In genomic region chr4:82889287-82889686, GRCh38 we compare ENCODE assay signal across 8 cellular contexts. TPM values are rescaled to one million over a fixed set of nuclear protein-coding genes. Genes with fewer than 3 reads are reported as not detected.
DNase-seq lines count a peak whose midpoint lies in the region; ATAC-seq and TF ChIP-seq lines count a peak whose summit lies in the region.

No MANE protein-coding gene starts in this region.

- H3K4me3 Mint-ChIP-seq in CD8-positive, alpha-beta T cell = peak overlapping the region; percentile 89
- peak overlapping the region; percentile 87 for H3K4me3 Mint-ChIP-seq in dendritic cell treated with granulocyte-macrophage colony-stimulating factor and Interleukin-4, amounts not matched to agents 40 ng/mL and 50 ng/mL, for 4 days

- no peak for TF ChIP-seq RAD21 in neural cell (conservative IDR thresholded peaks at IDR 0.05)

- H3K27ac Mint-ChIP-seq in CD8-positive, alpha-beta T cell = no peak overlapping the region
- H3K27ac Mint-ChIP-seq in dendritic cell treated with granulocyte-macrophage colony-stimulating factor and Interleukin-4, amounts not matched to agents 40 ng/mL and 50 ng/mL, for 4 days = peak overlapping the region; percentile 97

- H3K9me3 Mint-ChIP-seq in CD8-positive, alpha-beta T cell = no peaks in the 10 kb centered on the region
- H3K9me3 Mint-ChIP-seq in dendritic cell treated with granulocyte-macrophage colony-stimulating factor and Interleukin-4, amounts not matched to agents 40 ng/mL and 50 ng/mL, for 4 days = no peaks in the 10 kb centered on the region

- no peak overlapping the region for H3K4me3 ChIP-seq in CD8-positive, alpha-beta T cell (ENCODE audit: low read depth, low read length)
- peak overlapping the region; percentile 95 for H3K4me3 ChIP-seq in MM.1S (ENCODE audit: low read length)
- H3K4me3 ChIP-seq in neural cell (ENCODE audit: low read length) = peak overlapping the region; percentile 95

- H3K27me3 Mint-ChIP-seq in CD8-positive, alpha-beta T cell (ENCODE audit: low read depth) = no peaks in the 10 kb centered on the region
- H3K27me3 Mint-ChIP-seq in dendritic cell treated with granulocyte-macrophage colony-stimulating factor and Interleukin-4, amounts not matched to agents 40 ng/mL and 50 ng/mL, for 4 days = no peaks in the 10 kb centered on the region

- H3K4me2 ChIP-seq in MM.1S (ENCODE audit: low read depth, low read length) = peak overlapping the region; percentile 71
- H3K4me2 ChIP-seq in neural cell (ENCODE audit: low read length) = peak overlapping the region; percentile 81

- H3K27me3 ChIP-seq in CD8-positive, alpha-beta T cell (ENCODE audit: insufficient read depth, low read length) = no peaks in the 10 kb centered on the region
- H3K27me3 ChIP-seq in MM.1S (replicated peaks; ENCODE audit: insufficient read depth, low read length) (no peaks in the 10 kb centered on the region), neural cell (ENCODE audit: insufficient read depth, low read depth, low read length) (no peaks in the 10 kb centered on the region)

- H3K36me3 ChIP-seq in CD8-positive, alpha-beta T cell (ENCODE audit: insufficient read depth, low read length) = peaks cover 2% of the 10 kb centered on the region
- no peaks in the 10 kb centered on the region for H3K36me3 ChIP-seq in MM.1S (replicated peaks; ENCODE audit: insufficient read depth, low read length)
- no peaks in the 10 kb centered on the region for H3K36me3 ChIP-seq in neural cell (ENCODE audit: insufficient read depth, low read length)

- H3K79me2 ChIP-seq in MM.1S (ENCODE audit: low read length) (peaks cover 72% of the 10 kb centered on the region), neural cell (replicated peaks; ENCODE audit: insufficient read depth, low read length) (peaks cover 57% of the 10 kb centered on the region)

- H3K4me1 ChIP-seq in CD8-positive, alpha-beta T cell (ENCODE audit: insufficient read depth, low read length) = peaks cover 29% of the 10 kb centered on the region
- peaks cover 17% of the 10 kb centered on the region for H3K4me1 ChIP-seq in MM.1S (ENCODE audit: low read length)

- TF ChIP-seq CTCF in CD8-positive, alpha-beta T cell (IDR thresholded peaks at IDR 0.05) = no peak
- TF ChIP-seq CTCF in MM.1S (IDR thresholded peaks at IDR 0.05; ENCODE audit: low read length) (no peak), neural cell (IDR thresholded peaks at IDR 0.05; ENCODE audit: poor library complexity, severe bottlenecking) (no peak)

- H3K9me2 ChIP-seq in MM.1S (replicated peaks; ENCODE audit: insufficient read depth, low read length) (no peaks in the 10 kb centered on the region), neural cell (ENCODE audit: insufficient read depth, low read length) (no peaks in the 10 kb centered on the region)

- H3K4me1 Mint-ChIP-seq in CD8-positive, alpha-beta T cell (ENCODE audit: low read depth) = peaks cover 53% of the 10 kb centered on the region
- H3K4me1 Mint-ChIP-seq in dendritic cell treated with granulocyte-macrophage colony-stimulating factor and Interleukin-4, amounts not matched to agents 40 ng/mL and 50 ng/mL, for 4 days (ENCODE audit: low read depth) = peaks cover 34% of the 10 kb centered on the region

- POLR2A ChIA-PET in CD8-positive, alpha-beta T cell (lab: Charles Lee) = interaction anchor here (0.6 to 3.4 kb wide), 6 partner anchors 11 to 461 kb away, joined by 3 to 28 read pairs (median 4); partner anchors contain the start of genes COPS4 and THAP9

- H2AFZ ChIP-seq in MM.1S (ENCODE audit: low read length) = no peak overlapping the region
- no peak overlapping the region for H2AFZ ChIP-seq in neural cell (ENCODE audit: low read depth, low read length)

- ATAC-seq in CD8-positive, alpha-beta T cell = no peak
- ATAC-seq in GM18873 (IDR thresholded peaks at IDR 0.05; ENCODE audit: low FRiP score, unreplicated experiment) = no peak
- ATAC-seq in HG02588 (IDR thresholded peaks at IDR 0.05; ENCODE audit: unreplicated experiment) = no peak

- H4K20me1 ChIP-seq in MM.1S (ENCODE audit: insufficient read depth, low read length) = no peaks in the 10 kb centered on the region
- H4K20me1 ChIP-seq in neural cell (ENCODE audit: insufficient read depth) = no peaks in the 10 kb centered on the region

- no peak for TF ChIP-seq EP300 in neural cell (conservative IDR thresholded peaks at IDR 0.05; ENCODE audit: poor library complexity, severe bottlenecking)

- DNase-seq in CD8-positive, alpha-beta T cell = no peak
- DNase-seq in MM.1S = no peak
- no peak for DNase-seq in GM19240 (ENCODE audit: insufficient read length, low spot score)
- DNase-seq in HT-29 (ENCODE audit: low spot score) = no peak

- H3K9ac ChIP-seq in MM.1S (ENCODE audit: low read length) = peak overlapping the region; percentile 92; the same call in 1 of the 2 replicates
- H3K9ac ChIP-seq in neural cell (ENCODE audit: low read length) = no peak overlapping the region

- intact Hi-C loops in CD8-positive, alpha-beta T cell (cut with DNase I, micrococcal nuclease) = loop anchor here in 1 of 2 experiments (5.0 kb wide), 1 partner anchor 148 kb away; the partner anchor contains the start of gene COPS4
- intact Hi-C loops in dendritic cell treated with granulocyte-macrophage colony-stimulating factor and Interleukin-4, amounts not matched to agents 40 ng/mL and 50 ng/mL, for 4 days (cut with micrococcal nuclease) = no loop called here

- H3F3A ChIP-seq in MM.1S (ENCODE audit: insufficient read depth, low read length) = peaks cover 38% of the 10 kb centered on the region
- H3F3A ChIP-seq in neural cell (ENCODE audit: insufficient read depth, low read length, poor library complexity, severe bottlenecking) = no peaks in the 10 kb centered on the region

- H3K27ac ChIP-seq in CD8-positive, alpha-beta T cell (ENCODE audit: low read depth, low read length) = no peak overlapping the region
- H3K27ac ChIP-seq in MM.1S (ENCODE audit: low read length) (no peak overlapping the region), neural cell (ENCODE audit: low read length) (no peak overlapping the region)

- peaks cover 36% of the 10 kb centered on the region for H3K36me3 Mint-ChIP-seq in CD8-positive, alpha-beta T cell
- peaks cover 35% of the 10 kb centered on the region for H3K36me3 Mint-ChIP-seq in dendritic cell treated with granulocyte-macrophage colony-stimulating factor and Interleukin-4, amounts not matched to agents 40 ng/mL and 50 ng/mL, for 4 days (ENCODE audit: low read depth)

- no peaks in the 10 kb centered on the region for H3K9me3 ChIP-seq in CD8-positive, alpha-beta T cell (ENCODE audit: low read length)
- H3K9me3 ChIP-seq in MM.1S (replicated peaks; ENCODE audit: insufficient read depth, low read length) = no peaks in the 10 kb centered on the region
- H3K9me3 ChIP-seq in neural cell (ENCODE audit: low read length) = no peaks in the 10 kb centered on the region

- CTCF ChIA-PET in CD8-positive, alpha-beta T cell (lab: Charles Lee) = interaction anchor here (0.6 to 2.0 kb wide), 2 partner anchors 10 to 40 kb away, joined by 3 to 8 read pairs; partner anchors contain the start of gene THAP9

TF ChIP-seq in neural cell, 6 proteins besides CTCF, POLR2A, EP300 and RAD21:
- no peak for TF ChIP-seq REST (IDR thresholded peaks at IDR 0.05; ENCODE audit: borderline replicate concordance)
- TF ChIP-seq EZH2 (IDR thresholded peaks at IDR 0.05; ENCODE audit: borderline replicate concordance, insufficient read depth, low read length, poor library complexity, severe bottlenecking) = no peak
- no peak for TF ChIP-seq POLR2AphosphoS5 (IDR thresholded peaks at IDR 0.05)
- no peak for TF ChIP-seq TAF1 (IDR thresholded peaks at IDR 0.05; ENCODE audit: low read depth)
- no peak for TF ChIP-seq MXI1 (conservative IDR thresholded peaks at IDR 0.05; ENCODE audit: poor library complexity, severe bottlenecking)
- TF ChIP-seq SMC3 (conservative IDR thresholded peaks at IDR 0.05; ENCODE audit: poor library complexity) = no peak
TF ChIP-seq in neural cell: peak in this region for 0.

RNA-seq across cellular contexts. Expression of gene SEC31A, which starts 1.7 kb away (rescaled TPM):
- 100 to 1,000 TPM; 115 to 117 TPM for total RNA-seq in CD8-positive, alpha-beta T cell
- 74.0 and 139 TPM in 2 replicates for polyA plus RNA-seq in neural cell
- 146 and 173 TPM in 2 replicates for polyA minus RNA-seq in neural cell
- 60.6 and 68.9 TPM in 2 replicates for total RNA-seq in HT-29 (2014; rRNA removed; shearing (Covaris generic))

RNA-seq across cellular contexts. Expression of gene THAP9, which starts 11.2 kb away (rescaled TPM):
- total RNA-seq in CD8-positive, alpha-beta T cell = 1 to 10 TPM; 5.2 to 7.3 TPM
- 8.8 and 11.7 TPM in 2 replicates for polyA plus RNA-seq in neural cell
- polyA minus RNA-seq in neural cell = 31.0 and 37.0 TPM in 2 replicates
- total RNA-seq in HT-29 (2014; rRNA removed; shearing (Covaris generic)) = 3.3 and 3.4 TPM in 2 replicates
